ENCODE assay signal across 14 cellular contexts in genomic region chr15:75225102-75225836, GRCh38. TPM values are rescaled to one million over a fixed set of nuclear protein-coding genes. Genes with fewer than 3 reads are reported as not detected.
DNase-seq lines count a peak whose midpoint lies in the region; ATAC-seq and TF ChIP-seq lines count a peak whose summit lies in the region.
"Not testable (repeated sequence)": the region's sequence is repeated elsewhere in the genome, so short reads cannot be mapped to it uniquely, and the experiment has no call there.
"Had no signal": no experiment of that assay in that cellular context is flagged by ENCODE, and none has a peak within 500 bp of the region (broad histone marks: within the 10 kb centered on the region; RNA-seq: fewer than 3 reads in every experiment).

No MANE protein-coding gene starts in this region.

- not testable (repeated sequence) for H3K4me3 ChIP-seq in HEK293 (ENCODE audit: low read depth, low read length); mucosa of descending colon; osteoblast (ENCODE audit: insufficient read depth, low read length); aorta (ENCODE audit: low read length in 2 of 2)

- not testable (repeated sequence) for H3K27me3 Mint-ChIP-seq in activated T-cell treated with anti-CD3 and anti-CD28 coated beads, Interleukin-2, amount 50 U/mL, for 24 hours
- peaks cover 57% of the 10 kb centered on the region for H3K27me3 Mint-ChIP-seq in stimulated activated memory B cell treated with anti-CD40 and anti-IgM and Interleukin-4, amounts not matched to agents 10 μg/mL and 1 μg/mL and 100 μg/mL, for 72 hours

- intact Hi-C loops in left cardiac atrium (cut with DNase I); left colon (cut with DNase I, micrococcal nuclease); mucosa of descending colon (cut with DNase I, micrococcal nuclease); aorta (cut with DNase I): not testable (repeated sequence)

- not testable (repeated sequence) for H3K4me1 Mint-ChIP-seq in activated T-cell treated with anti-CD3 and anti-CD28 coated beads, Interleukin-2, amount 50 U/mL, for 24 hours (ENCODE audit: low read depth); stimulated activated memory B cell treated with anti-CD40 and anti-IgM and Interleukin-4, amounts not matched to agents 10 μg/mL and 1 μg/mL and 100 μg/mL, for 72 hours

- not testable (repeated sequence) for H4K20me1 ChIP-seq in osteoblast (ENCODE audit: insufficient read depth, low read length)

- not testable (repeated sequence) for H3K27ac ChIP-seq in HEK293 (ENCODE audit: extremely low read depth, low read depth, low read length); osteoblast (ENCODE audit: low read depth, low read length); aorta (ENCODE audit: low read depth in 1 of 2, low read length in 2 of 2)

- not testable (repeated sequence) for ATAC-seq in left cardiac atrium; stimulated activated memory B cell treated with anti-CD40 and anti-IgM and Interleukin-4, amounts not matched to agents 10 μg/mL and 1 μg/mL and 100 μg/mL, for 72 hours
- ATAC-seq in left colon: peak; percentile 57
- ATAC-seq in mucosa of descending colon: peak; percentile 21
- ATAC-seq in aorta (ENCODE audit: low FRiP score): peak; percentile 41

- H3K4me3 Mint-ChIP-seq in activated T-cell treated with anti-CD3 and anti-CD28 coated beads, Interleukin-2, amount 50 U/mL, for 24 hours; stimulated activated memory B cell treated with anti-CD40 and anti-IgM and Interleukin-4, amounts not matched to agents 10 μg/mL and 1 μg/mL and 100 μg/mL, for 72 hours: not testable (repeated sequence)

- DNase-seq in activated T-cell treated with anti-CD3 and anti-CD28 coated beads, Interleukin-2, amount 50 U/mL, for 24 hours; left colon: not testable (repeated sequence)
- DNase-seq in left cardiac atrium (peak; percentile 7), mucosa of descending colon (peak in 1 of 3 donors; percentile 43), osteoblast (ENCODE audit: insufficient read length, low spot score, missing footprints) (peak; percentile 65), aorta (peak in 1 of 2 donors; percentile 17)

- H3K9me3 Mint-ChIP-seq in activated T-cell treated with anti-CD3 and anti-CD28 coated beads, Interleukin-2, amount 50 U/mL, for 24 hours; stimulated activated memory B cell treated with anti-CD40 and anti-IgM and Interleukin-4, amounts not matched to agents 10 μg/mL and 1 μg/mL and 100 μg/mL, for 72 hours: not testable (repeated sequence)

- H3K36me3 Mint-ChIP-seq in activated T-cell treated with anti-CD3 and anti-CD28 coated beads, Interleukin-2, amount 50 U/mL, for 24 hours (ENCODE audit: low read depth); stimulated activated memory B cell treated with anti-CD40 and anti-IgM and Interleukin-4, amounts not matched to agents 10 μg/mL and 1 μg/mL and 100 μg/mL, for 72 hours: not testable (repeated sequence)

- not testable (repeated sequence) for H3K79me2 ChIP-seq in osteoblast (ENCODE audit: insufficient read depth, low read length)

- TF ChIP-seq CTCF in HEK293 (tag by site-specific recombination; IDR thresholded peaks at IDR 0.05); mucosa of descending colon (IDR thresholded peaks at IDR 0.05); osteoblast (IDR thresholded peaks at IDR 0.05; ENCODE audit: extremely low read depth, low read depth, low read length): not testable (repeated sequence)

- peaks cover 14% of the 10 kb centered on the region for H3K27me3 ChIP-seq in osteoblast (ENCODE audit: insufficient read depth, low read length)
- not testable (repeated sequence) for H3K27me3 ChIP-seq in aorta (ENCODE audit: control insufficient read depth in 1 of 2, insufficient read depth in 2 of 2, low read length in 1 of 2)

- not testable (repeated sequence) for H2AFZ ChIP-seq in osteoblast (ENCODE audit: low read length)

- CTCF ChIA-PET in HEK293 (lab: Yijun Ruan, JAX): interaction anchor here (0.5 kb wide), 1 partner anchor 28 kb away, joined by 5 read pairs; no protein-coding TSS in a partner anchor

- not testable (repeated sequence) for H3K9me3 ChIP-seq in HEK293 (ENCODE audit: control insufficient read depth, insufficient read depth, low read depth, low read length); mucosa of descending colon; osteoblast (ENCODE audit: low read depth, low read length); aorta (ENCODE audit: control insufficient read depth, low read length)

- H3K27ac Mint-ChIP-seq in activated T-cell treated with anti-CD3 and anti-CD28 coated beads, Interleukin-2, amount 50 U/mL, for 24 hours: peak overlapping the region; percentile 28
- H3K27ac Mint-ChIP-seq in stimulated activated memory B cell treated with anti-CD40 and anti-IgM and Interleukin-4, amounts not matched to agents 10 μg/mL and 1 μg/mL and 100 μg/mL, for 72 hours: peak overlapping the region; percentile 23

- 59 to 63% methylated on average over 10 of the region's 10 CpGs for WGBS in aorta, 2 donors

- H3K4me1 ChIP-seq in HEK293 (ENCODE audit: control insufficient read depth, insufficient read depth, low read length); mucosa of descending colon (ENCODE audit: low read depth); osteoblast (ENCODE audit: insufficient read depth, low read length); aorta (ENCODE audit: control insufficient read depth in 1 of 2, insufficient read depth in 2 of 2, low read length in 2 of 2): not testable (repeated sequence)

- POLR2A ChIA-PET in HEK293 (lab: Yijun Ruan, JAX): not testable (repeated sequence)

- H3K4me2 ChIP-seq in osteoblast (ENCODE audit: insufficient read depth, low read length): not testable (repeated sequence)

- H3K36me3 ChIP-seq in HEK293 (ENCODE audit: control insufficient read depth in 2 of 2, insufficient read depth in 1 of 2, low read length in 2 of 2); mucosa of descending colon (ENCODE audit: low read depth); osteoblast (ENCODE audit: insufficient read depth, low read length); aorta (ENCODE audit: control insufficient read depth in 1 of 2, insufficient read depth in 2 of 2, low read length in 1 of 2): not testable (repeated sequence)

TF ChIP-seq in HEK293, 187 proteins besides CTCF, POLR2A, EP300 and RAD21:
- peak; percentile 96 for TF ChIP-seq KLF1 (tag by site-specific recombination; IDR thresholded peaks at IDR 0.05)
- peak; percentile 76 for TF ChIP-seq GLIS1 (tag by site-specific recombination; IDR thresholded peaks at IDR 0.05)
- 0 out of 2 replicates have a peak, but pooled peaks have one; percentile 32 for TF ChIP-seq GLIS2 (tag by site-specific recombination; IDR thresholded peaks at IDR 0.05)

RNA-seq across cellular contexts. Expression of gene C15orf39, which starts 23.6 kb away (rescaled TPM):
- total RNA-seq in left cardiac atrium (10 to 100 TPM in 1 of 2 donors, 1 to 10 TPM in 1; 9.0 to 14.2 TPM), left colon (10 to 100 TPM; 23.1 to 26.9 TPM), mucosa of descending colon (10 to 100 TPM; 22.2 to 32.5 (median 24.2) TPM), osteoblast (4.7 and 6.5 TPM in 2 replicates), aorta (10 to 100 TPM; 24.6 to 26.8 TPM)
- 1 to 10 TPM; 8.1 to 8.6 TPM for polyA plus RNA-seq in aorta

RNA-seq across cellular contexts. Expression of gene GOLGA6C, which starts 32.9 kb away (rescaled TPM):
- total RNA-seq in left cardiac atrium: not detected
- not detected for total RNA-seq in left colon
- total RNA-seq in mucosa of descending colon: not detected
- total RNA-seq in osteoblast: not detected in 2 replicates
- total RNA-seq in aorta: not detected
- polyA plus RNA-seq in aorta: not detected
- total RNA-seq: A172; A673; Caco-2; CD4-positive, CD25-positive, alpha-beta regulatory T cell; CD8-positive, alpha-beta T cell had no signal
- polyA plus RNA-seq: BJ; CD4-positive, CD25-positive, alpha-beta regulatory T cell had no signal

RNA-seq across cellular contexts. Expression of gene GOLGA6D, which starts 57.4 kb away (rescaled TPM):
- total RNA-seq in left cardiac atrium: not detected
- not detected for total RNA-seq in left colon
- not detected for total RNA-seq in mucosa of descending colon
- not detected in 2 replicates for total RNA-seq in osteoblast
- under 1 TPM in 1 of 2 donors, not detected in 1; 0.12 TPM for total RNA-seq in aorta
- polyA plus RNA-seq in aorta: under 1 TPM in 1 of 2 donors, not detected in 1; 0.08 TPM
- total RNA-seq: A172; A673; Caco-2; CD4-positive, CD25-positive, alpha-beta regulatory T cell had no signal
- polyA plus RNA-seq: BJ; CD4-positive, CD25-positive, alpha-beta regulatory T cell had no signal
